Comparison of ENCODE assay signal across 8 cellular contexts in genomic region chr3:134473868-134474546, GRCh38. TPM values are rescaled to one million over a fixed set of nuclear protein-coding genes. Genes with fewer than 3 reads are reported as not detected.
DNase-seq lines count a peak whose midpoint lies in the region; ATAC-seq and TF ChIP-seq lines count a peak whose summit lies in the region.

No MANE protein-coding gene starts in this region.

- no peaks in the 10 kb centered on the region for H3K9me3 Mint-ChIP-seq in naive thymus-derived CD8-positive, alpha-beta T cell

- peak; percentile 82 for DNase-seq in EL
- DNase-seq in HK-2 (ENCODE audit: unreplicated experiment) = peak; percentile 87
- DNase-seq in NOMO-1 treated with dmso at 0.1 percent for 144 hours (lab: John Stamatoyannopoulos, UW; ENCODE audit: unreplicated experiment) = peak; percentile 3
- DNase-seq in activated CD8-positive, alpha-beta memory T cell treated with anti-CD3 and anti-CD28 coated beads, Interleukin-2, amount 50 U/mL, for 48 hours = peak; percentile 88
- peak; percentile 65 to 83 for DNase-seq in erythroblast (lab: John Stamatoyannopoulos, UW)
- DNase-seq in naive thymus-derived CD8-positive, alpha-beta T cell = peak; percentile 51 to 86 (median 75)
- DNase-seq in stimulated activated naive CD4-positive, alpha-beta T cell (lab: John Stamatoyannopoulos, UW) = peak; percentile 36 to 84 (median 66)

- peaks cover 0 to 2% (median under 1%) of the 10 kb centered on the region in 4 donors for H3K4me1 Mint-ChIP-seq in naive thymus-derived CD8-positive, alpha-beta T cell

- TF ChIP-seq POLR2A in erythroblast (IDR thresholded peaks at IDR 0.05; ENCODE audit: low read length) = no peak

- no peaks in the 10 kb centered on the region for H3K27me3 Mint-ChIP-seq in naive thymus-derived CD8-positive, alpha-beta T cell

- H3K27ac Mint-ChIP-seq in naive thymus-derived CD8-positive, alpha-beta T cell = no peak overlapping the region

- no peak overlapping the region for H3K4me3 Mint-ChIP-seq in naive thymus-derived CD8-positive, alpha-beta T cell

- POLR2A ChIA-PET in naive thymus-derived CD8-positive, alpha-beta T cell (lab: Charles Lee) = interaction anchor here (0.7 to 1.1 kb wide), 3 partner anchors 10 to 261 kb away, joined by 3 to 4 read pairs (median 3); no protein-coding TSS in a partner anchor

- peak; percentile 80 to 87 for ATAC-seq in naive thymus-derived CD8-positive, alpha-beta T cell
- ATAC-seq in GM19395 (IDR thresholded peaks at IDR 0.05; ENCODE audit: unreplicated experiment) = no peak

- peaks cover 8 to 34% (median 8%) of the 10 kb centered on the region in 3 donors for H3K36me3 Mint-ChIP-seq in naive thymus-derived CD8-positive, alpha-beta T cell

RNA-seq across cellular contexts. Expression of gene ANAPC13, which starts 11.8 kb away (rescaled TPM):
- total RNA-seq in naive thymus-derived CD8-positive, alpha-beta T cell = 10 to 100 TPM; 36.1 to 36.4 TPM
- polyA plus RNA-seq in naive thymus-derived CD8-positive, alpha-beta T cell = 10 to 100 TPM; 88.9 to 96.1 (median 90.5) TPM

RNA-seq across cellular contexts. Expression of gene CEP63, which starts 11.8 kb away (rescaled TPM):
- total RNA-seq in naive thymus-derived CD8-positive, alpha-beta T cell = 10 to 100 TPM; 33.0 to 40.1 TPM
- polyA plus RNA-seq in naive thymus-derived CD8-positive, alpha-beta T cell = 10 to 100 TPM; 16.2 to 32.2 (median 26.0) TPM

Comparison
In these comparisons a context has a peak if more than half of its experiments do, and no peak if none do; other contexts are left out.
1. DNase-seq: peak in every context shown above with its lines; median percentile 88 in activated CD8-positive, alpha-beta memory T cell treated with anti-CD3 and anti-CD28 coated beads, Interleukin-2, amount 50 U/mL, for 48 hours; 87 in HK-2; 82 in EL; 75 in naive thymus-derived CD8-positive, alpha-beta T cell; 74 in erythroblast; 66 in stimulated activated naive CD4-positive, alpha-beta T cell; 3 in NOMO-1 treated with dmso at 0.1 percent for 144 hours.